8 cellular contexts compared by ENCODE assay signal in genomic region chr2:206442854-206443734, GRCh38.
DNase-seq lines count a peak whose midpoint lies in the region; ATAC-seq lines count a peak whose summit lies in the region.

A gene with protein sequence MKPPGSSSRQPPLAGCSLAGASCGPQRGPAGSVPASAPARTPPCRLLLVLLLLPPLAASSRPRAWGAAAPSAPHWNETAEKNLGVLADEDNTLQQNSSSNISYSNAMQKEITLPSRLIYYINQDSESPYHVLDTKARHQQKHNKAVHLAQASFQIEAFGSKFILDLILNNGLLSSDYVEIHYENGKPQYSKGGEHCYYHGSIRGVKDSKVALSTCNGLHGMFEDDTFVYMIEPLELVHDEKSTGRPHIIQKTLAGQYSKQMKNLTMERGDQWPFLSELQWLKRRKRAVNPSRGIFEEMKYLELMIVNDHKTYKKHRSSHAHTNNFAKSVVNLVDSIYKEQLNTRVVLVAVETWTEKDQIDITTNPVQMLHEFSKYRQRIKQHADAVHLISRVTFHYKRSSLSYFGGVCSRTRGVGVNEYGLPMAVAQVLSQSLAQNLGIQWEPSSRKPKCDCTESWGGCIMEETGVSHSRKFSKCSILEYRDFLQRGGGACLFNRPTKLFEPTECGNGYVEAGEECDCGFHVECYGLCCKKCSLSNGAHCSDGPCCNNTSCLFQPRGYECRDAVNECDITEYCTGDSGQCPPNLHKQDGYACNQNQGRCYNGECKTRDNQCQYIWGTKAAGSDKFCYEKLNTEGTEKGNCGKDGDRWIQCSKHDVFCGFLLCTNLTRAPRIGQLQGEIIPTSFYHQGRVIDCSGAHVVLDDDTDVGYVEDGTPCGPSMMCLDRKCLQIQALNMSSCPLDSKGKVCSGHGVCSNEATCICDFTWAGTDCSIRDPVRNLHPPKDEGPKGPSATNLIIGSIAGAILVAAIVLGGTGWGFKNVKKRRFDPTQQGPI (plus strand): TSS chr2:206443532. CDS start chr2:206443867, 335 bp downstream.

- peak; percentile 22 for DNase-seq in DMS153 treated with DMSO at 0.1 percent for 48 hours (lab: John Stamatoyannopoulos, UW; ENCODE audit: unreplicated experiment)
- DNase-seq in NCI-H1417 (lab: John Stamatoyannopoulos, UW), result peak; percentile 52 to 93 (median 90)
- DNase-seq in activated CD4-positive, alpha-beta T cell treated with anti-CD3 and anti-CD28 coated beads for 24 hours (ENCODE audit: low read depth in 2 of 2), result peak; percentile 31 to 39
- peak; percentile 44 for DNase-seq in dedifferentiated amniotic fluid mesenchymal stem cell (ENCODE audit: extremely low spot score)
- peak; percentile 90 for DNase-seq in left kidney (ENCODE audit: low read depth, low spot score)
- DNase-seq in stimulated activated CD4-positive, alpha-beta T cell treated with anti-CD3 and anti-CD28 coated beads, Interleukin-1b, Interleukin-23, amount 100 ng/mL, for 4 hours (ENCODE audit: low read depth in 2 of 2), result peak; percentile 26 to 38
- no peak for DNase-seq in SIG-M5 treated with dmso at 0.1 percent for 504 hours (lab: John Stamatoyannopoulos, UW; ENCODE audit: unreplicated experiment)

- ATAC-seq in GM21576 (IDR thresholded peaks at IDR 0.05; ENCODE audit: unreplicated experiment), result peak; percentile 41
